Comparison of ENCODE assay signal across 1 cellular context in the genomic region with DNA sequence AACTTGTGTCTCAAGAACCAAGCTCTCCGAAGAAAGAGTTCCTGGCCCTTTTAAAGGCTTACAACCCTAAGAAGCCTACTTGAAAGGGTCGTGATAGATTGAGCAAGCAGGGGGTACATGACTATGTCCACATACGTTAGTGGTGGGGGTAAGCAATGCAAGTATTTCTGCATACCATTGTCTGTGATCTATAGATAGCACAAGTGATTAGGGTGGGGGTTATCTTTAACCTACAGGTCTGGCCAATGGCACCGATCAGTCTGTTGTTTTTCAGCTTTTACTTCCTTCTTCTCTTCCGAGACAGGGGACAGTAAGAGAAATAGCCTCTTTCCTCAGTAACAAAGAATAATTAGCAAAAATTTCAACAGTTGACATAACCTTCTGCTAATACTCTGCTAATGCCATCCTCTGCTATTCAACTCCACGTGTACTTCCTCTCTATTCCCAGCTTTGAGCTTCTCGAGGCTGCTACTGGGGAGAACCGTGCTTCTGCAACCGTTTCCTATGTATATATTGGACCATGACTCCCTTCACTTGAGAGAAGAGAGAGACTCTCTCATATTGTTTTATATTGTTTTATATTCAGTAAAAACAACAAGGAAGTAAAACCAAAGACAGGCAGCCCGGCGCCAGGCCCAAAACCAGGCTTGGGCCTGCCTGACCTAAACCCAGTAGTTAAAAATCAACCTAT.
TF ChIP-seq lines count a peak whose summit lies in the region.

No MANE protein-coding gene starts in this region.

TF ChIP-seq in K562, 482 proteins besides CTCF, POLR2A, EP300 and RAD21 (continued from another document):
- TF ChIP-seq TEAD4 (IDR thresholded peaks at IDR 0.05; ENCODE audit: low read length) = peak; percentile 68
- TF ChIP-seq TEAD4 (CRISPR knock-in tag; IDR thresholded peaks at IDR 0.05; ENCODE audit: borderline replicate concordance) = no peak
- TF ChIP-seq TRIM24 (IDR thresholded peaks at IDR 0.05) = 0 out of 4 replicates have a peak, but pooled peaks of 1 of the 2 experiments have one; percentile 22
- TF ChIP-seq MEIS2 (IDR thresholded peaks at IDR 0.05; ENCODE audit: partially characterized antibody) = peak; percentile 11
- no peak for TF ChIP-seq CHCHD3 (CRISPR knock-in tag; IDR thresholded peaks at IDR 0.05)
- TF ChIP-seq CBFA2T3 (IDR thresholded peaks at IDR 0.05) = peak; percentile 71
- 0 out of 2 replicates have a peak, but pooled peaks have one; percentile 19 for TF ChIP-seq TCF3 (CRISPR knock-in tag; IDR thresholded peaks at IDR 0.05)
- TF ChIP-seq ARID1B (IDR thresholded peaks at IDR 0.05) = peak; percentile 55; the same call in 1 of the 2 replicates
- TF ChIP-seq SMAD4 (CRISPR knock-in tag; conservative IDR thresholded peaks at IDR 0.05) = peak; percentile 24; the same call in 1 of the 2 replicates
- TF ChIP-seq L3MBTL2 (IDR thresholded peaks at IDR 0.05) = peak; percentile 63
- TF ChIP-seq SMAD3 (CRISPR knock-in tag; conservative IDR thresholded peaks at IDR 0.05) = no peak
- TF ChIP-seq TCF7L2 (IDR thresholded peaks at IDR 0.05; ENCODE audit: low read depth, low read length) = no peak
- peak; percentile 21; the same call in 1 of the 2 replicates for TF ChIP-seq DMBX1 (CRISPR knock-in tag; IDR thresholded peaks at IDR 0.05; ENCODE audit: borderline replicate concordance)
- no peak for TF ChIP-seq NCOR1 (IDR thresholded peaks at IDR 0.05)
- no peak for TF ChIP-seq ZNF76 (CRISPR knock-in tag; IDR thresholded peaks at IDR 0.05; ENCODE audit: borderline replicate concordance)
- TF ChIP-seq CBFA2T2 (conservative IDR thresholded peaks at IDR 0.05) = peak; percentile 33; the same call in 1 of the 2 replicates
- TF ChIP-seq CBX1 (IDR thresholded peaks at IDR 0.05; ENCODE audit: low read depth) = no peak
